Comparison of ENCODE assay signal across 21 cellular contexts in the genomic region with DNA sequence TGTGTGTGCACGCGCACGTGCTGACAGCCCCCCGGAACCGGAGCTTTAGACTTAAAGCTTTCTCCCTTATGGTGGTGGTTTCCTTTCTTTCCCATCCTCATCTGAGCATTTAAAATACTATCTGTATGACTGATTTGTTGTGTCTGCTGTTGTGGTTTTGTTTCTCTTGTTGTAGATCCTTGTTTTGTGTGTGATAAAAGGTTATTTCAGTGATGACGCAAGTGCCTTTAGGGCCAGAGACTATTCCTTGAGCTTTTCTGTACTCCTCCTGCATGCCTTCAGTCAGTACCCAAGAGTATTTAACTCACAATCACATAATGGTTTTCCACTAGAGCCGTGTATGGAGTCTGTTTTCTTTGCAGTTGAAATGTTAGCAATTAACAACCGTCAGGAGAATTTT. TPM values are rescaled to one million over a fixed set of nuclear protein-coding genes. Genes with fewer than 3 reads are reported as not detected.
"Had no signal": no experiment of that assay in that cellular context is flagged by ENCODE, and none has a peak within 500 bp of the region (broad histone marks: within the 10 kb centered on the region; RNA-seq: fewer than 3 reads in every experiment).

No MANE protein-coding gene starts in this region.

- H3K9me3 Mint-ChIP-seq: naive B cell; nephron; stimulated activated naive B cell treated with anti-CD40 and anti-IgM and Interleukin-4, amounts not matched to agents 10 μg/mL and 1 μg/mL and 100 μg/mL, for 72 hours; stimulated activated naive CD8-positive, alpha-beta T cell treated with anti-CD3 and anti-CD28 coated beads, Interleukin-15, amount 100 ng/mL, for 72 hours had no signal

- ATAC-seq: gastroesophageal sphincter; left cardiac atrium; lower lobe of right lung; sciatic nerve; stimulated activated naive B cell treated with anti-CD40 and anti-IgM and Interleukin-4, amounts not matched to agents 10 μg/mL and 1 μg/mL and 100 μg/mL, for 72 hours; stimulated activated naive CD8-positive, alpha-beta T cell treated with anti-CD3 and anti-CD28 coated beads, Interleukin-15, amount 100 ng/mL, for 72 hours; upper lobe of right lung had no signal

- H3K27ac Mint-ChIP-seq: nephron; stimulated activated naive B cell treated with anti-CD40 and anti-IgM and Interleukin-4, amounts not matched to agents 10 μg/mL and 1 μg/mL and 100 μg/mL, for 72 hours had no signal

- H3K27ac ChIP-seq: esophagus squamous epithelium, gastroesophageal sphincter, left ventricle myocardium inferior, lower lobe of right lung, neutrophil, testis, tibial nerve, upper lobe of right lung, vagina had no signal

- DNase-seq: effector memory CD4-positive, alpha-beta T cell; esophagus squamous epithelium; foreskin fibroblast; kidney; left cardiac atrium; left ventricle myocardium inferior; lower lobe of right lung; mesenchymal stem cell; naive B cell; stimulated activated CD4-positive, alpha-beta T cell treated with anti-CD3 and anti-CD28 coated beads, Interleukin-2, amount 100 ng/mL, for 24 hours; stimulated activated CD4-positive, alpha-beta T cell treated with anti-CD3 and anti-CD28 coated beads, Interleukin-4, amount 100 ng/mL, for 4 hours; stimulated activated naive B cell treated with anti-CD40 and anti-IgM and Interleukin-4, amounts not matched to agents 10 μg/mL and 1 μg/mL and 100 μg/mL, for 72 hours; stimulated activated naive CD8-positive, alpha-beta T cell treated with anti-CD3 and anti-CD28 coated beads, Interleukin-15, amount 100 ng/mL, for 72 hours; testis; upper lobe of right lung had no signal

- H3K4me1 ChIP-seq: esophagus squamous epithelium, gastroesophageal sphincter, left ventricle myocardium inferior, lower lobe of right lung, testis, tibial nerve, upper lobe of right lung, vagina had no signal

- H3K4me1 Mint-ChIP-seq: naive B cell; nephron; stimulated activated naive B cell treated with anti-CD40 and anti-IgM and Interleukin-4, amounts not matched to agents 10 μg/mL and 1 μg/mL and 100 μg/mL, for 72 hours; stimulated activated naive CD8-positive, alpha-beta T cell treated with anti-CD3 and anti-CD28 coated beads, Interleukin-15, amount 100 ng/mL, for 72 hours had no signal

- H3K27me3 Mint-ChIP-seq: naive B cell; stimulated activated naive B cell treated with anti-CD40 and anti-IgM and Interleukin-4, amounts not matched to agents 10 μg/mL and 1 μg/mL and 100 μg/mL, for 72 hours; stimulated activated naive CD8-positive, alpha-beta T cell treated with anti-CD3 and anti-CD28 coated beads, Interleukin-15, amount 100 ng/mL, for 72 hours had no signal

- H3K9me3 ChIP-seq: esophagus squamous epithelium, gastroesophageal sphincter, left ventricle myocardium inferior, lower lobe of right lung, neutrophil, testis, tibial nerve, upper lobe of right lung, vagina had no signal

- H3K4me3 Mint-ChIP-seq: naive B cell; nephron; stimulated activated naive B cell treated with anti-CD40 and anti-IgM and Interleukin-4, amounts not matched to agents 10 μg/mL and 1 μg/mL and 100 μg/mL, for 72 hours; stimulated activated naive CD8-positive, alpha-beta T cell treated with anti-CD3 and anti-CD28 coated beads, Interleukin-15, amount 100 ng/mL, for 72 hours had no signal

- H3K4me3 ChIP-seq: esophagus squamous epithelium, gastroesophageal sphincter, left ventricle myocardium inferior, lower lobe of right lung, testis, tibial nerve, upper lobe of right lung, vagina had no signal

- H3K27me3 ChIP-seq: esophagus squamous epithelium, gastroesophageal sphincter, neutrophil, testis, tibial nerve, upper lobe of right lung, vagina had no signal

RNA-seq across cellular contexts. Expression of a gene that starts 45.4 kb away (rescaled TPM):
- total RNA-seq: vagina had no signal
